ENCODE assay signal across 17 cellular contexts in genomic region chr3:189529889-189530288, GRCh38.
A peak's percentile ranks its signal among the peaks of the same experiment; 100 is the strongest.
DNase-seq lines count a peak whose midpoint lies in the region; ATAC-seq, FAIRE-seq and TF ChIP-seq lines count a peak whose summit lies in the region.
"Had no signal": no experiment of that assay in that cellular context is flagged by ENCODE, and none has a peak within 500 bp of the region (broad histone marks: within the 10 kb centered on the region; RNA-seq: fewer than 3 reads in every experiment).

No MANE protein-coding gene starts in this region.

- no peak overlapping the region for H3K27ac ChIP-seq in heart left ventricle
- H3K27ac ChIP-seq: esophagus muscularis mucosa had no signal

- no peaks in the 10 kb centered on the region for H3K36me3 Mint-ChIP-seq in activated naive CD4-positive, alpha-beta T cell treated with anti-CD3 and anti-CD28 coated beads for 36 hours (ENCODE audit: low read depth)

- WGBS in heart left ventricle, 4 donors: 87 to 90% (median 89%) methylated on average over 4 of the region's 4 CpGs

- H3K36me3 ChIP-seq in heart left ventricle: no peaks in the 10 kb centered on the region
- H3K36me3 ChIP-seq: esophagus muscularis mucosa had no signal

- H3K27me3 ChIP-seq in heart left ventricle: no peaks in the 10 kb centered on the region
- H3K27me3 ChIP-seq: esophagus muscularis mucosa had no signal

- no peak for TF ChIP-seq CTCF in heart left ventricle (IDR thresholded peaks at IDR 0.05)

- H3K27me3 Mint-ChIP-seq in activated naive CD4-positive, alpha-beta T cell treated with anti-CD3 and anti-CD28 coated beads for 36 hours (ENCODE audit: low read depth): no peaks in the 10 kb centered on the region
- no peaks in the 10 kb centered on the region for H3K27me3 Mint-ChIP-seq in stimulated activated naive CD8-positive, alpha-beta T cell treated with anti-CD3 and anti-CD28 coated beads, Interleukin-15, amount 100 ng/mL, for 72 hours

- peak; percentile 7 for DNase-seq in activated naive CD4-positive, alpha-beta T cell treated with anti-CD3 and anti-CD28 coated beads for 36 hours
- no peak for DNase-seq in activated naive CD4-positive, alpha-beta T cell treated with Interleukin-2 at 50 U/mL for 16 hours
- DNase-seq in H54 (ENCODE audit: insufficient read length, low spot score): no peak
- peak; percentile 15 to 28 for DNase-seq in stimulated activated naive CD8-positive, alpha-beta T cell treated with anti-CD3 and anti-CD28 coated beads, Interleukin-15, amount 100 ng/mL, for 72 hours
- DNase-seq in DMS53 treated with DMSO at 0.1 percent for 48 hours (lab: John Stamatoyannopoulos, UW; ENCODE audit: unreplicated experiment): no peak
- no peak for DNase-seq in heart left ventricle
- DNase-seq: Caco-2; GDM1; midbrain; NCI-H1417 treated with DMSO at 0.1 percent for 48 hours; NCI-H226; SIG-M5; stimulated activated naive CD4-positive, alpha-beta T cell had no signal

- ATAC-seq in HG03565 (IDR thresholded peaks at IDR 0.05; ENCODE audit: unreplicated experiment) (peak; percentile 45), HG03135 (IDR thresholded peaks at IDR 0.05; ENCODE audit: unreplicated experiment) (no peak), heart left ventricle (no peak)
- ATAC-seq in stimulated activated naive CD8-positive, alpha-beta T cell treated with anti-CD3 and anti-CD28 coated beads, Interleukin-15, amount 100 ng/mL, for 72 hours: peak; percentile 80

- FAIRE-seq in H54 (lab: Jason Lieb, UNC): peak; percentile 55

- H3K9me3 Mint-ChIP-seq in activated naive CD4-positive, alpha-beta T cell treated with anti-CD3 and anti-CD28 coated beads for 36 hours: peaks cover 12% of the 10 kb centered on the region
- peaks cover 6 to 15% of the 10 kb centered on the region in 2 donors for H3K9me3 Mint-ChIP-seq in stimulated activated naive CD8-positive, alpha-beta T cell treated with anti-CD3 and anti-CD28 coated beads, Interleukin-15, amount 100 ng/mL, for 72 hours

- no peak overlapping the region for H3K4me3 ChIP-seq in heart left ventricle
- H3K4me3 ChIP-seq: esophagus muscularis mucosa had no signal

- H3K4me1 Mint-ChIP-seq in activated naive CD4-positive, alpha-beta T cell treated with anti-CD3 and anti-CD28 coated beads for 36 hours (ENCODE audit: low read depth): peaks cover 46% of the 10 kb centered on the region
- H3K4me1 Mint-ChIP-seq in stimulated activated naive CD8-positive, alpha-beta T cell treated with anti-CD3 and anti-CD28 coated beads, Interleukin-15, amount 100 ng/mL, for 72 hours: peaks cover 19% of the 10 kb centered on the region

- intact Hi-C loops in activated naive CD4-positive, alpha-beta T cell treated with anti-CD3 and anti-CD28 coated beads for 36 hours (cut with micrococcal nuclease): loop anchor here (1.0 to 5.0 kb wide), 12 partner anchors 34 to 1088 kb away; no protein-coding TSS in a partner anchor
- intact Hi-C loops in heart left ventricle (cut with DNase I): loop anchor here in 1 of 10 donors (10.0 kb wide), 1 partner anchor 115 kb away; no protein-coding TSS in a partner anchor

- peak overlapping the region; percentile 74 for H3K27ac Mint-ChIP-seq in activated naive CD4-positive, alpha-beta T cell treated with anti-CD3 and anti-CD28 coated beads for 36 hours
- H3K27ac Mint-ChIP-seq in stimulated activated naive CD8-positive, alpha-beta T cell treated with anti-CD3 and anti-CD28 coated beads, Interleukin-15, amount 100 ng/mL, for 72 hours: peak overlapping the region in 1 of 2 donors; percentile 79
- H3K27ac Mint-ChIP-seq: dendritic cell treated with granulocyte-macrophage colony-stimulating factor and Interleukin-4, amounts not matched to agents 40 ng/mL and 50 ng/mL, for 4 days had no signal

- CTCF ChIA-PET in activated naive CD4-positive, alpha-beta T cell treated with anti-CD3 and anti-CD28 coated beads for 36 hours (lab: Charles Lee): interaction anchor here (0.7 kb wide), 1 partner anchor 257 kb away, joined by 3 read pairs; no protein-coding TSS in a partner anchor

- peaks cover 0 to 10% (median 0%) of the 10 kb centered on the region in 12 donors for H3K9me3 ChIP-seq in heart left ventricle
- H3K9me3 ChIP-seq: Caco-2 had no signal

- no peak overlapping the region for H3K4me3 Mint-ChIP-seq in activated naive CD4-positive, alpha-beta T cell treated with anti-CD3 and anti-CD28 coated beads for 36 hours
- H3K4me3 Mint-ChIP-seq in stimulated activated naive CD8-positive, alpha-beta T cell treated with anti-CD3 and anti-CD28 coated beads, Interleukin-15, amount 100 ng/mL, for 72 hours: peak overlapping the region in 1 of 2 donors; percentile 10
- H3K4me3 Mint-ChIP-seq: dendritic cell treated with granulocyte-macrophage colony-stimulating factor and Interleukin-4, amounts not matched to agents 40 ng/mL and 50 ng/mL, for 4 days had no signal

- no peak for TF ChIP-seq POLR2A in H54 (IDR thresholded peaks at IDR 0.05; ENCODE audit: low read depth, low read length)
- TF ChIP-seq POLR2A in heart left ventricle (IDR thresholded peaks at IDR 0.05): no peak

- no peaks in the 10 kb centered on the region for H3K4me1 ChIP-seq in heart left ventricle
- H3K4me1 ChIP-seq: Caco-2, esophagus muscularis mucosa had no signal

Comparison
In these comparisons a context has a peak if more than half of its experiments do, and no peak if none do; other contexts are left out.
1. DNase-seq: peak in activated naive CD4-positive, alpha-beta T cell treated with anti-CD3 and anti-CD28 coated beads for 36 hours (single experiment) and stimulated activated naive CD8-positive, alpha-beta T cell treated with anti-CD3 and anti-CD28 coated beads, Interleukin-15, amount 100 ng/mL, for 72 hours (2 of 2); none in activated naive CD4-positive, alpha-beta T cell treated with Interleukin-2 at 50 U/mL for 16 hours (single experiment), H54 (single experiment), DMS53 treated with DMSO at 0.1 percent for 48 hours (single experiment) and heart left ventricle (0 of 5).
2. ATAC-seq: peak in HG03565 (single experiment) and stimulated activated naive CD8-positive, alpha-beta T cell treated with anti-CD3 and anti-CD28 coated beads, Interleukin-15, amount 100 ng/mL, for 72 hours (single experiment); none in HG03135 (single experiment) and heart left ventricle (0 of 4).